In the genomic region with DNA sequence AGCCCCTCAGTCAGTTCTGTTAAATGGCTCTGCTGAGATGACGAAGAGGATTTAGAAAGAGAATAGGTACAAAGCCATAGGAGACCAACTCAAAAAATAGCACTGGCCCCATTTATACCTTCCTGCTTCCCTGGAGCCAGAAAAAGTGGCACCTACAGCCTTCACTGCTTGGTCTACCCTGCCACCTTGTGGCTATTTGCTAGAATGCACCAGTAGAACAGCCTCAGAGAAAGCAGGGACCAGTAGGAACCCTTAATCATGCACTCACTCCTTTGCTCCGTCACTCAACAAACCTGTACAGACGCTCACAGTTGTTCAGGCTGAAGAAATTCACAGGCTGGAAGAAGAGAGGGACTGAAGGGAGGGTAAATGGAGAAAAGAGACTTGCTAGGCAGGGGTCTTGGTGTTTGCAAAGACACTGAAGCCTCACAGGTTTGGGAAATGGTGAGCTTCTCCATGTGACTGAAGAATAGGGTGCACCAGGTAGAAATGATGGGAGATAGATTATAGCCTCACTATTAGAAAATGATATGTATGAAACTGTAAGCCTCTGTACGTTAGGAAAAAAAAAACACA, we compare ENCODE assay signal across 8 cellular contexts. TPM values are rescaled to one million over a fixed set of nuclear protein-coding genes. Genes with fewer than 3 reads are reported as not detected.
DNase-seq lines count a peak whose midpoint lies in the region; ATAC-seq, FAIRE-seq and TF ChIP-seq lines count a peak whose summit lies in the region.

No MANE protein-coding gene starts in this region.

- FAIRE-seq in RCC 7860 (lab: Jason Lieb, UNC), result peak; percentile 25

- H3K4me1 ChIP-seq in Loucy (ENCODE audit: insufficient read depth, low read length, poor library complexity, severe bottlenecking), result no peaks in the 10 kb centered on the region

- H2AFZ ChIP-seq in Loucy (ENCODE audit: low read length), result peak overlapping the region; percentile 71

- no peaks in the 10 kb centered on the region for H3K36me3 Mint-ChIP-seq in type B pancreatic cell

- H3F3A ChIP-seq in Loucy (ENCODE audit: low read depth), result no peaks in the 10 kb centered on the region

- H3K4me3 Mint-ChIP-seq in type B pancreatic cell, result no peak overlapping the region

- H3K36me3 ChIP-seq in Loucy (ENCODE audit: insufficient read depth, low read length), result no peaks in the 10 kb centered on the region

- TF ChIP-seq CTCF in Loucy (conservative IDR thresholded peaks at IDR 0.05; ENCODE audit: low read length) (peak; percentile 99), fibroblast of pulmonary artery (IDR thresholded peaks at IDR 0.05; ENCODE audit: low read length, missing control alignments) (peak; percentile 99), omental fat pad (IDR thresholded peaks at IDR 0.05) (peak in 1 of 3 donors; percentile 55), type B pancreatic cell (conservative IDR thresholded peaks at IDR 0.05) (peak; percentile 92)

- peak; percentile 82 for ATAC-seq in omental fat pad (ENCODE audit: low FRiP score)

- no peak overlapping the region for H3K4me3 ChIP-seq in Loucy (ENCODE audit: low read length, poor library complexity, severe bottlenecking)
- no peak overlapping the region for H3K4me3 ChIP-seq in fibroblast of pulmonary artery (replicated peaks; ENCODE audit: low read depth, low read length)

- H3K27me3 Mint-ChIP-seq in type B pancreatic cell, result peaks cover 12% of the 10 kb centered on the region

- no peaks in the 10 kb centered on the region for H3K9me3 ChIP-seq in Loucy (ENCODE audit: insufficient read depth, low read depth, low read length)

- H3K9ac ChIP-seq in Loucy (ENCODE audit: low read depth, low read length, poor library complexity, severe bottlenecking), result no peak overlapping the region

- H3K79me2 ChIP-seq in Loucy (ENCODE audit: insufficient read depth, low read length), result no peaks in the 10 kb centered on the region

- no peaks in the 10 kb centered on the region for H3K9me2 ChIP-seq in Loucy (replicated peaks; ENCODE audit: low read depth, low read length)

- H3K27ac Mint-ChIP-seq in type B pancreatic cell, result no peak overlapping the region

- peaks cover 2% of the 10 kb centered on the region for H3K4me1 Mint-ChIP-seq in type B pancreatic cell (ENCODE audit: unreplicated experiment)

- DNase-seq in ELF-1 (ENCODE audit: low read depth, low spot score) (peak; percentile 82), GOT3 (lab: John Stamatoyannopoulos, UW) (peak; percentile 58), RCC 7860 (ENCODE audit: low spot score) (peak; percentile 51), activated T-helper 1 cell treated with Interleukin-2 at 50 U/mL for 16 hours (ENCODE audit: low read depth) (peak; percentile 50), fibroblast of pulmonary artery (ENCODE audit: low read depth) (peak; percentile 82), omental fat pad (ENCODE audit: low spot score) (peak; percentile 69), type B pancreatic cell (ENCODE audit: extremely low spot score, unreplicated experiment) (no peak)

- H3K9me3 Mint-ChIP-seq in type B pancreatic cell, result no peaks in the 10 kb centered on the region

- no peaks in the 10 kb centered on the region for H4K20me1 ChIP-seq in Loucy (ENCODE audit: insufficient read depth, low read length, poor library complexity, severe bottlenecking)

- peak overlapping the region; percentile 23 for H3K4me2 ChIP-seq in Loucy (ENCODE audit: low read depth, low read length, poor library complexity, severe bottlenecking)

- no peaks in the 10 kb centered on the region for H3K27me3 ChIP-seq in Loucy (ENCODE audit: insufficient read depth, low read length, poor library complexity, severe bottlenecking)

RNA-seq across cellular contexts. Expression of gene RTP2, which starts 12.1 kb away (rescaled TPM):
- total RNA-seq in omental fat pad, result not detected
- total RNA-seq in type B pancreatic cell (ENCODE audit: low replicate concordance), result not detected in 2 replicates

RNA-seq across cellular contexts. Expression of gene BCL6, which starts 30.8 kb away (rescaled TPM):
- total RNA-seq in omental fat pad (100 to 1,000 TPM; 148 to 323 (median 179) TPM), type B pancreatic cell (ENCODE audit: low replicate concordance) (27.3 and 32.4 TPM in 2 replicates)

RNA-seq across cellular contexts. Expression of gene SST, which starts 44.3 kb away (rescaled TPM):
- total RNA-seq in omental fat pad (not detected), type B pancreatic cell (ENCODE audit: low replicate concordance) (553 and 667 TPM in 2 replicates)

Comparison
In these comparisons a context has a peak if more than half of its experiments do, and no peak if none do; other contexts are left out.
1. RNA of gene SST, which starts 44.3 kb away (total RNA-seq): 553 to 667 TPM in type B pancreatic cell; not detected in omental fat pad; every median in the first group is over 100 times any median in the second.